In genomic region chr19:39402417-39403297, GRCh38 we compare ENCODE assay signal across 1 cellular context.
TF ChIP-seq lines count a peak whose summit lies in the region.

No MANE protein-coding gene starts in this region.

TF ChIP-seq in GM12878, 131 proteins besides CTCF, POLR2A, EP300 and RAD21 (continued from another document and continues in another):
- no peak for TF ChIP-seq ZBTB4 (CRISPR knock-in tag; IDR thresholded peaks at IDR 0.05)
- no peak for TF ChIP-seq GABPA (IDR thresholded peaks at IDR 0.05; ENCODE audit: low read depth)
- TF ChIP-seq ZBTB11 (CRISPR knock-in tag; IDR thresholded peaks at IDR 0.05): no peak
- no peak for TF ChIP-seq ZBED1 (IDR thresholded peaks at IDR 0.05; ENCODE audit: borderline replicate concordance)
- TF ChIP-seq E2F4 (IDR thresholded peaks at IDR 0.05; ENCODE audit: low read depth, low read length): peak; percentile 8; the same call in 1 of the 2 replicates
- peak; percentile 60 for TF ChIP-seq CUX1 (IDR thresholded peaks at IDR 0.05; ENCODE audit: insufficient replicate concordance, low read depth, low read length)
- no peak for TF ChIP-seq KAT2A (conservative IDR thresholded peaks at IDR 0.05; ENCODE audit: control insufficient read depth, low read depth, low read length)
- TF ChIP-seq RELA (IDR thresholded peaks at IDR 0.05; ENCODE audit: borderline replicate concordance, partially characterized antibody): peak; percentile 42
- TF ChIP-seq FOXK2 (IDR thresholded peaks at IDR 0.05): no peak; the same call in 1 of the 2 replicates
- no peak for TF ChIP-seq SPI1 (IDR thresholded peaks at IDR 0.05; ENCODE audit: borderline replicate concordance, insufficient read depth, low read depth, low read length)
- TF ChIP-seq TBL1XR1 (IDR thresholded peaks at IDR 0.05; ENCODE audit: low read depth, low read length): peak; percentile 97
- TF ChIP-seq MEF2B (IDR thresholded peaks at IDR 0.05; ENCODE audit: partially characterized antibody, poor library complexity, severe bottlenecking): peak; percentile 82
- peak; percentile 29; the same call in 1 of the 2 replicates for TF ChIP-seq SIN3A (IDR thresholded peaks at IDR 0.05; ENCODE audit: low read depth, low read length)
- no peak for TF ChIP-seq PBX3 (IDR thresholded peaks at IDR 0.05; ENCODE audit: insufficient replicate concordance, low read depth, low read length)
- peak; percentile 82; the same call in 1 of the 2 replicates for TF ChIP-seq CHD2 (IDR thresholded peaks at IDR 0.05; ENCODE audit: borderline replicate concordance, low read depth, low read length)
- TF ChIP-seq ZNF592 (IDR thresholded peaks at IDR 0.05): 0 out of 2 replicates have a peak, but pooled peaks have one; percentile 20
- no peak for TF ChIP-seq RBBP5 (conservative IDR thresholded peaks at IDR 0.05)
- TF ChIP-seq PRDM15 (CRISPR knock-in tag; IDR thresholded peaks at IDR 0.05): no peak
- peak; percentile 55; the same call in 1 of the 2 replicates for TF ChIP-seq NR2F1 (conservative IDR thresholded peaks at IDR 0.05)
- no peak for TF ChIP-seq KLF5 (IDR thresholded peaks at IDR 0.05; ENCODE audit: partially characterized antibody)
- peak; percentile 99 to 100 for TF ChIP-seq BHLHE40 (IDR thresholded peaks at IDR 0.05; ENCODE audit: borderline replicate concordance in 1 of 2, low read depth in 2 of 2, low read length in 1 of 2)
- TF ChIP-seq MTA2 (IDR thresholded peaks at IDR 0.05; ENCODE audit: low read depth): no peak; the same call in 1 of the 2 replicates
- TF ChIP-seq POU2F2 (IDR thresholded peaks at IDR 0.05; ENCODE audit: borderline replicate concordance, low read depth, low read length): peak; percentile 69; the same call in 1 of the 3 replicates
- TF ChIP-seq BCL11A (IDR thresholded peaks at IDR 0.05; ENCODE audit: low read depth, low read length): no peak
- TF ChIP-seq MTA3 (IDR thresholded peaks at IDR 0.05; ENCODE audit: borderline replicate concordance, low read length): no peak
- TF ChIP-seq BCL3 (IDR thresholded peaks at IDR 0.05; ENCODE audit: borderline replicate concordance, insufficient read depth, low read depth, low read length, poor library complexity, severe bottlenecking): no peak
- 0 out of 2 replicates have a peak, but pooled peaks have one; percentile 90 for TF ChIP-seq POLR2AphosphoS2 (IDR thresholded peaks at IDR 0.05; ENCODE audit: low read depth, low read length)
